ENCODE assay signal across 3 cellular contexts in genomic region chr3:195023989-195024388, GRCh38.
TF ChIP-seq lines count a peak whose summit lies in the region.

No MANE protein-coding gene starts in this region.

TF ChIP-seq in HEK293, 187 proteins besides CTCF, POLR2A, EP300 and RAD21:
- peak; percentile 69; the same call in 1 of the 2 replicates for TF ChIP-seq ZSCAN4 (tag by site-specific recombination; IDR thresholded peaks at IDR 0.05)
- no peak for TF ChIP-seq TSHZ1 (tag by site-specific recombination; IDR thresholded peaks at IDR 0.05; ENCODE audit: borderline replicate concordance)
TF ChIP-seq in HEK293: peak in this region for 1.

TF ChIP-seq in GM12878, 131 proteins besides CTCF, POLR2A, EP300 and RAD21 (continued from another document and continues in another):
- TF ChIP-seq, protein P1, sequence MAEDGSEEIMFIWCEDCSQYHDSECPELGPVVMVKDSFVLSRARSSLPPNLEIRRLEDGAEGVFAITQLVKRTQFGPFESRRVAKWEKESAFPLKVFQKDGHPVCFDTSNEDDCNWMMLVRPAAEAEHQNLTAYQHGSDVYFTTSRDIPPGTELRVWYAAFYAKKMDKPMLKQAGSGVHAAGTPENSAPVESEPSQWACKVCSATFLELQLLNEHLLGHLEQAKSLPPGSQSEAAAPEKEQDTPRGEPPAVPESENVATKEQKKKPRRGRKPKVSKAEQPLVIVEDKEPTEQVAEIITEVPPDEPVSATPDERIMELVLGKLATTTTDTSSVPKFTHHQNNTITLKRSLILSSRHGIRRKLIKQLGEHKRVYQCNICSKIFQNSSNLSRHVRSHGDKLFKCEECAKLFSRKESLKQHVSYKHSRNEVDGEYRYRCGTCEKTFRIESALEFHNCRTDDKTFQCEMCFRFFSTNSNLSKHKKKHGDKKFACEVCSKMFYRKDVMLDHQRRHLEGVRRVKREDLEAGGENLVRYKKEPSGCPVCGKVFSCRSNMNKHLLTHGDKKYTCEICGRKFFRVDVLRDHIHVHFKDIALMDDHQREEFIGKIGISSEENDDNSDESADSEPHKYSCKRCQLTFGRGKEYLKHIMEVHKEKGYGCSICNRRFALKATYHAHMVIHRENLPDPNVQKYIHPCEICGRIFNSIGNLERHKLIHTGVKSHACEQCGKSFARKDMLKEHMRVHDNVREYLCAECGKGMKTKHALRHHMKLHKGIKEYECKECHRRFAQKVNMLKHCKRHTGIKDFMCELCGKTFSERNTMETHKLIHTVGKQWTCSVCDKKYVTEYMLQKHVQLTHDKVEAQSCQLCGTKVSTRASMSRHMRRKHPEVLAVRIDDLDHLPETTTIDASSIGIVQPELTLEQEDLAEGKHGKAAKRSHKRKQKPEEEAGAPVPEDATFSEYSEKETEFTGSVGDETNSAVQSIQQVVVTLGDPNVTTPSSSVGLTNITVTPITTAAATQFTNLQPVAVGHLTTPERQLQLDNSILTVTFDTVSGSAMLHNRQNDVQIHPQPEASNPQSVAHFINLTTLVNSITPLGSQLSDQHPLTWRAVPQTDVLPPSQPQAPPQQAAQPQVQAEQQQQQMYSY (CRISPR knock-in tag; IDR thresholded peaks at IDR 0.05): no peak
- TF ChIP-seq BRCA1 (IDR thresholded peaks at IDR 0.05; ENCODE audit: low read depth, low read length) (no peak), BHLHE40 (IDR thresholded peaks at IDR 0.05; ENCODE audit: borderline replicate concordance in 1 of 2, low read depth in 2 of 2, low read length in 1 of 2) (no peak), NR2C2 (IDR thresholded peaks at IDR 0.05; ENCODE audit: borderline replicate concordance, control insufficient read depth, insufficient read length, low read depth) (no peak), SMAD5 (IDR thresholded peaks at IDR 0.05; ENCODE audit: low read depth) (no peak), CEBPB (IDR thresholded peaks at IDR 0.05; ENCODE audit: borderline replicate concordance in 1 of 2, low read depth in 2 of 2, low read length in 2 of 2) (no peak), EGR1 (IDR thresholded peaks at IDR 0.05; ENCODE audit: borderline replicate concordance in 1 of 2, low read depth in 2 of 2, low read length in 2 of 2) (no peak), BACH1 (IDR thresholded peaks at IDR 0.05; ENCODE audit: borderline replicate concordance) (no peak), BMI1 (IDR thresholded peaks at IDR 0.05; ENCODE audit: borderline replicate concordance) (no peak), PML (IDR thresholded peaks at IDR 0.05; ENCODE audit: low read length) (no peak), ZBED1 (IDR thresholded peaks at IDR 0.05; ENCODE audit: borderline replicate concordance) (no peak), TCF3 (IDR thresholded peaks at IDR 0.05; ENCODE audit: borderline replicate concordance, insufficient read depth, low read depth, low read length) (0 out of 2 replicates have a peak, but pooled peaks have one; percentile 52), SUPT20H (IDR thresholded peaks at IDR 0.05; ENCODE audit: borderline replicate concordance, control insufficient read depth, low read depth, low read length) (no peak), HDGF (IDR thresholded peaks at IDR 0.05) (no peak), RUNX3 (IDR thresholded peaks at IDR 0.05; ENCODE audit: low read length) (no peak), EED (IDR thresholded peaks at IDR 0.05; ENCODE audit: low read depth) (no peak), ATF2 (IDR thresholded peaks at IDR 0.05; ENCODE audit: low read length) (no peak), RFX5 (IDR thresholded peaks at IDR 0.05; ENCODE audit: low read depth, low read length) (no peak), FOXK2 (IDR thresholded peaks at IDR 0.05) (no peak), SPI1 (IDR thresholded peaks at IDR 0.05; ENCODE audit: borderline replicate concordance, insufficient read depth, low read depth, low read length) (no peak), PBX3 (IDR thresholded peaks at IDR 0.05; ENCODE audit: insufficient replicate concordance, low read depth, low read length) (peak; percentile 42)
- TF ChIP-seq, protein P2, sequence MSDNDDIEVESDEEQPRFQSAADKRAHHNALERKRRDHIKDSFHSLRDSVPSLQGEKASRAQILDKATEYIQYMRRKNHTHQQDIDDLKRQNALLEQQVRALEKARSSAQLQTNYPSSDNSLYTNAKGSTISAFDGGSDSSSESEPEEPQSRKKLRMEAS (IDR thresholded peaks at IDR 0.05; ENCODE audit: low read depth, low read length): no peak
- TF ChIP-seq, protein P3, sequence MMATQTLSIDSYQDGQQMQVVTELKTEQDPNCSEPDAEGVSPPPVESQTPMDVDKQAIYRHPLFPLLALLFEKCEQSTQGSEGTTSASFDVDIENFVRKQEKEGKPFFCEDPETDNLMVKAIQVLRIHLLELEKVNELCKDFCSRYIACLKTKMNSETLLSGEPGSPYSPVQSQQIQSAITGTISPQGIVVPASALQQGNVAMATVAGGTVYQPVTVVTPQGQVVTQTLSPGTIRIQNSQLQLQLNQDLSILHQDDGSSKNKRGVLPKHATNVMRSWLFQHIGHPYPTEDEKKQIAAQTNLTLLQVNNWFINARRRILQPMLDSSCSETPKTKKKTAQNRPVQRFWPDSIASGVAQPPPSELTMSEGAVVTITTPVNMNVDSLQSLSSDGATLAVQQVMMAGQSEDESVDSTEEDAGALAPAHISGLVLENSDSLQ (IDR thresholded peaks at IDR 0.05): no peak

TF ChIP-seq in WTC11, 78 proteins besides CTCF, POLR2A, EP300 and RAD21 (continued from another document):
- TF ChIP-seq STAT6 (CRISPR knock-in tag; conservative IDR thresholded peaks at IDR 0.05; ENCODE audit: low read depth) (no peak), GABPB1 (CRISPR knock-in tag; IDR thresholded peaks at IDR 0.05) (no peak), ZNF121 (CRISPR knock-in tag; IDR thresholded peaks at IDR 0.05) (no peak), EMX1 (CRISPR knock-in tag; IDR thresholded peaks at IDR 0.05) (no peak), NR3C1 (CRISPR knock-in tag; conservative IDR thresholded peaks at IDR 0.05; ENCODE audit: low read depth) (no peak), ZNF671 (CRISPR knock-in tag; IDR thresholded peaks at IDR 0.05) (no peak)
- TF ChIP-seq, protein P4, sequence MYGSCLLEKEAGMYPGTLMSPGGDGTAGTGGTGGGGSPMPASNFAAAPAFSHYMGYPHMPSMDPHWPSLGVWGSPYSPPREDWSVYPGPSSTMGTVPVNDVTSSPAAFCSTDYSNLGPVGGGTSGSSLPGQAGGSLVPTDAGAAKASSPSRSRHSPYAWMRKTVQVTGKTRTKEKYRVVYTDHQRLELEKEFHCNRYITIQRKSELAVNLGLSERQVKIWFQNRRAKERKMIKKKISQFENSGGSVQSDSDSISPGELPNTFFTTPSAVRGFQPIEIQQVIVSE (CRISPR knock-in tag; IDR thresholded peaks at IDR 0.05; ENCODE audit: borderline replicate concordance): no peak
- TF ChIP-seq, protein P5, sequence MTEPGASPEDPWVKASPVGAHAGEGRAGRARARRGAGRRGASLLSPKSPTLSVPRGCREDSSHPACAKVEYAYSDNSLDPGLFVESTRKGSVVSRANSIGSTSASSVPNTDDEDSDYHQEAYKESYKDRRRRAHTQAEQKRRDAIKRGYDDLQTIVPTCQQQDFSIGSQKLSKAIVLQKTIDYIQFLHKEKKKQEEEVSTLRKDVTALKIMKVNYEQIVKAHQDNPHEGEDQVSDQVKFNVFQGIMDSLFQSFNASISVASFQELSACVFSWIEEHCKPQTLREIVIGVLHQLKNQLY (CRISPR knock-in tag; IDR thresholded peaks at IDR 0.05): no peak
- TF ChIP-seq, protein P6, sequence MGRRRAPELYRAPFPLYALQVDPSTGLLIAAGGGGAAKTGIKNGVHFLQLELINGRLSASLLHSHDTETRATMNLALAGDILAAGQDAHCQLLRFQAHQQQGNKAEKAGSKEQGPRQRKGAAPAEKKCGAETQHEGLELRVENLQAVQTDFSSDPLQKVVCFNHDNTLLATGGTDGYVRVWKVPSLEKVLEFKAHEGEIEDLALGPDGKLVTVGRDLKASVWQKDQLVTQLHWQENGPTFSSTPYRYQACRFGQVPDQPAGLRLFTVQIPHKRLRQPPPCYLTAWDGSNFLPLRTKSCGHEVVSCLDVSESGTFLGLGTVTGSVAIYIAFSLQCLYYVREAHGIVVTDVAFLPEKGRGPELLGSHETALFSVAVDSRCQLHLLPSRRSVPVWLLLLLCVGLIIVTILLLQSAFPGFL (CRISPR knock-in tag; IDR thresholded peaks at IDR 0.05; ENCODE audit: borderline replicate concordance): no peak
